ENCODE assay signal across 15 cellular contexts in the genomic region with DNA sequence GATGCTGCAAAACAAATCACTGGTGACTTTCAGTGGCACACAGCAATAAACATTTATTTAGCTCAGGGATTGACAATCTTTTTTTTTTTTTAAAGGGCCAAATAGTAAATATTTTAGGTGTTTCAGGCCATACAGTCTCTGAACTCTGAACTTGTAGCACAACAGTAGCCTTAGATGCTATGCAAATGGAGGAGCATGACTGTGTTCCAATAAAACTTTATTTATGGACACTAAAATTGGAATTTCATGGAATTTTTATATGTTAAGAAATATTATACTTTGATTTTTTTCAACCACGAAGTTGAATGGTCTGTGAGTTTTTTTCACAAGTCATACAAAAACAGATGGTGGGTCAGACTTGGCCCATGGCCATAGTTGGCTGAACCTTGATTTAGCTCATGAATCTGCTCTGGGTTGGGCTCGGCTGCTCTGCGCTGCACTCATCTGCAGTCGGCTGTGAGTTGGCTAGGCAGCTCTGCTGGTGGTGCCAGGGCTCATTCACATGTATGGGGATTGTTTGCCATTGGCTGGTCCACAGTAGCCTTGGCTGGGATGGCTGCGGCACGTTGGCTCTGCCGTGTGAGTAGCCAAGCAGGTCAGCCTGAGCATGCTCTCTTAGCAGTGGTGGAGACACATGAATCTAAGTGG.
DNase-seq lines count a peak whose midpoint lies in the region; ATAC-seq and TF ChIP-seq lines count a peak whose summit lies in the region.
"Had no signal": no experiment of that assay in that cellular context is flagged by ENCODE, and none has a peak within 500 bp of the region (broad histone marks: within the 10 kb centered on the region; RNA-seq: fewer than 3 reads in every experiment).

No MANE protein-coding gene starts in this region.

- H3K4me1 ChIP-seq in Karpas-422 (ENCODE audit: low read length) (peaks cover 66% of the 10 kb centered on the region), skeletal muscle satellite cell (ENCODE audit: control insufficient read depth, insufficient read depth, low read length) (peaks cover 67% of the 10 kb centered on the region)

- in situ Hi-C loops in brain microvascular endothelial cell (cut with HindIII; ENCODE audit: low pct_ligation_motif_present, low sequenced_read_pairs): no loop called here

- DNase-seq in Karpas-422 (no peak), brain microvascular endothelial cell (no peak), left cardiac atrium (peak; percentile 59), amniotic stem cell (lab: John Stamatoyannopoulos, UW) (no peak), endothelial cell (ENCODE audit: low spot score) (no peak), SIG-M5 (lab: John Stamatoyannopoulos, UW) (no peak)
- DNase-seq: activated CD4-positive, alpha-beta T cell treated with anti-CD3 and anti-CD28 coated beads for 1 hour; activated T-cell treated with anti-CD3 and anti-CD28 coated beads, Interleukin-2, amount 50 U/mL, for 1 hour; CD4-positive, alpha-beta memory T cell; kidney glomerular epithelial cell; naive thymus-derived CD4-positive, alpha-beta T cell; stimulated activated CD4-positive, alpha-beta T cell treated with anti-CD3 and anti-CD28 coated beads, Interleukin-4, amount 100 ng/mL, for 1 hour had no signal

- H3K9ac ChIP-seq in Karpas-422 (ENCODE audit: low read length) (no peak overlapping the region), skeletal muscle satellite cell (ENCODE audit: low read depth, low read length) (peak overlapping the region; percentile 73)

- 0 out of 2 replicates have a peak overlapping the region, but pooled peaks have one; percentile 14 for H2AFZ ChIP-seq in Karpas-422 (ENCODE audit: low read length)

- H3K27me3 Mint-ChIP-seq in endothelial cell (ENCODE audit: unreplicated experiment): peaks cover 2% of the 10 kb centered on the region

- H3K36me3 ChIP-seq in Karpas-422 (ENCODE audit: insufficient read depth, low read length): no peaks in the 10 kb centered on the region
- H3K36me3 ChIP-seq in brain microvascular endothelial cell (replicated peaks): no peaks in the 10 kb centered on the region
- no peaks in the 10 kb centered on the region for H3K36me3 ChIP-seq in skeletal muscle satellite cell (ENCODE audit: insufficient read depth, low read length)

- H3K9me3 Mint-ChIP-seq in endothelial cell (ENCODE audit: unreplicated experiment): no peaks in the 10 kb centered on the region

- H3K4me3 ChIP-seq in Karpas-422 (ENCODE audit: low read length): no peak overlapping the region
- no peak overlapping the region for H3K4me3 ChIP-seq in brain microvascular endothelial cell (ENCODE audit: low read depth, low read length)
- H3K4me3 ChIP-seq in skeletal muscle satellite cell (ENCODE audit: low read length): no peak overlapping the region

- H3K9me2 ChIP-seq in Karpas-422 (replicated peaks; ENCODE audit: insufficient read depth, low read length): no peaks in the 10 kb centered on the region

- peaks cover 33% of the 10 kb centered on the region for H3K4me1 Mint-ChIP-seq in endothelial cell (ENCODE audit: unreplicated experiment)

- H3K4me3 Mint-ChIP-seq in endothelial cell (ENCODE audit: unreplicated experiment): no peak overlapping the region
- H3K4me3 Mint-ChIP-seq: CD4-positive, alpha-beta memory T cell; naive thymus-derived CD4-positive, alpha-beta T cell; T-helper 1 cell treated with Interleukin-12 subunit alpha and Interleukin-12 subunit beta and Interleukin-4 antibody, amounts not matched to agents 30 μg/mL and 1 μg/mL, for 36 hours had no signal

- ATAC-seq in left cardiac atrium (peak; percentile 9 to 36), HG02798 (IDR thresholded peaks at IDR 0.05; ENCODE audit: poor library complexity, unreplicated experiment) (no peak)
- ATAC-seq: naive thymus-derived CD4-positive, alpha-beta T cell had no signal

- H4K20me1 ChIP-seq in Karpas-422 (ENCODE audit: insufficient read depth, low read depth, low read length): no peaks in the 10 kb centered on the region

- peak overlapping the region; percentile 95 for H3K27ac ChIP-seq in Karpas-422 (ENCODE audit: low read length)
- peak overlapping the region; percentile 91 for H3K27ac ChIP-seq in brain microvascular endothelial cell

- no peaks in the 10 kb centered on the region for H3K27me3 ChIP-seq in Karpas-422 (ENCODE audit: low read length)
- H3K27me3 ChIP-seq in brain microvascular endothelial cell (replicated peaks): no peaks in the 10 kb centered on the region
- H3K27me3 ChIP-seq in skeletal muscle satellite cell (ENCODE audit: control insufficient read depth, insufficient read depth, low read length): no peaks in the 10 kb centered on the region

- no peak overlapping the region for H3K4me2 ChIP-seq in Karpas-422 (ENCODE audit: low read depth, low read length, poor library complexity, severe bottlenecking)
- no peak overlapping the region for H3K4me2 ChIP-seq in skeletal muscle satellite cell (ENCODE audit: low read length)

- TF ChIP-seq CTCF in brain microvascular endothelial cell (IDR thresholded peaks at IDR 0.05; ENCODE audit: low read depth, low read length, missing control alignments) (no peak), endothelial cell (IDR thresholded peaks at IDR 0.05; ENCODE audit: unreplicated experiment) (no peak)

- no peak overlapping the region for H3K27ac Mint-ChIP-seq in endothelial cell (ENCODE audit: unreplicated experiment)
- H3K27ac Mint-ChIP-seq: CD4-positive, alpha-beta memory T cell; T-helper 1 cell treated with Interleukin-12 subunit alpha and Interleukin-12 subunit beta and Interleukin-4 antibody, amounts not matched to agents 30 μg/mL and 1 μg/mL, for 36 hours had no signal

- no peaks in the 10 kb centered on the region for H3K9me3 ChIP-seq in Karpas-422 (ENCODE audit: low read length)
- H3K9me3 ChIP-seq in skeletal muscle satellite cell (replicated peaks; ENCODE audit: low read length): no peaks in the 10 kb centered on the region

- no peaks in the 10 kb centered on the region for H3K36me3 Mint-ChIP-seq in endothelial cell (ENCODE audit: low read depth, unreplicated experiment)
- H3K36me3 Mint-ChIP-seq: CD4-positive, alpha-beta memory T cell had no signal

- H3K79me2 ChIP-seq in Karpas-422 (ENCODE audit: low read length): no peaks in the 10 kb centered on the region

- intact Hi-C loops in left cardiac atrium (cut with DNase I): no loop called here
